In genomic region chr14:90573385-90574105, GRCh38 we compare ENCODE assay signal across 14 cellular contexts.
DNase-seq lines count a peak whose midpoint lies in the region; FAIRE-seq and TF ChIP-seq lines count a peak whose summit lies in the region.
"Had no signal": no experiment of that assay in that cellular context is flagged by ENCODE, and none has a peak within 500 bp of the region (broad histone marks: within the 10 kb centered on the region; RNA-seq: fewer than 3 reads in every experiment).

No MANE protein-coding gene starts in this region.

- no peak overlapping the region for H3K23ac ChIP-seq in H1 (ENCODE audit: insufficient read length)

- peaks cover 10 to 30% (median 20%) of the 10 kb centered on the region in 4 experiments for H3K4me1 ChIP-seq in H1 (replicated peaks in 1 of 4; ENCODE audit: control insufficient read depth in 3 of 4, insufficient read depth in 4 of 4, low read length in 3 of 4)
- H3K4me1 ChIP-seq in esophagus squamous epithelium, result peaks cover 0 to 49% (median 15%) of the 10 kb centered on the region in 3 donors

- peak overlapping the region; percentile 9 for H3K27ac Mint-ChIP-seq in nephron progenitor cell
- H3K27ac Mint-ChIP-seq: activated CD4-positive, alpha-beta memory T cell treated with anti-CD3 and anti-CD28 coated beads for 36 hours; naive thymus-derived CD8-positive, alpha-beta T cell had no signal

- H4K20me1 ChIP-seq in H1 (replicated peaks in 1 of 2; ENCODE audit: control insufficient read depth in 1 of 2, insufficient read depth in 2 of 2, low read length in 2 of 2), result no peaks in the 10 kb centered on the region

- TF ChIP-seq EP300 in H1 (IDR thresholded peaks at IDR 0.05; ENCODE audit: borderline replicate concordance in 1 of 2, low read depth in 2 of 2, low read length in 2 of 2), result no peak

- no peak overlapping the region for H3K56ac ChIP-seq in H1 (replicated peaks; ENCODE audit: insufficient read length, low read depth, low read length)

- no peak for TF ChIP-seq POLR2A in H1 (IDR thresholded peaks at IDR 0.05; ENCODE audit: control extremely low read depth in 1 of 2, low read depth in 2 of 2, low read length in 2 of 2)
- no peak for TF ChIP-seq POLR2A in esophagus squamous epithelium (IDR thresholded peaks at IDR 0.05)

- H3K27me3 Mint-ChIP-seq in nephron progenitor cell (ENCODE audit: low read depth, poor library complexity), result peaks cover 4% of the 10 kb centered on the region
- H3K27me3 Mint-ChIP-seq: activated CD4-positive, alpha-beta memory T cell treated with anti-CD3 and anti-CD28 coated beads for 36 hours; naive thymus-derived CD8-positive, alpha-beta T cell had no signal

- H2AK5ac ChIP-seq in H1 (ENCODE audit: low read depth, low read length), result 0 out of 2 replicates have a peak overlapping the region, but pooled peaks have one; percentile 28

- H3K4me3 Mint-ChIP-seq in nephron progenitor cell, result no peak overlapping the region
- H3K4me3 Mint-ChIP-seq: activated CD4-positive, alpha-beta memory T cell treated with anti-CD3 and anti-CD28 coated beads for 36 hours; naive thymus-derived CD8-positive, alpha-beta T cell had no signal

- H3K36me3 Mint-ChIP-seq in nephron progenitor cell (ENCODE audit: low read depth), result peaks cover 8% of the 10 kb centered on the region
- H3K36me3 Mint-ChIP-seq: activated CD4-positive, alpha-beta memory T cell treated with anti-CD3 and anti-CD28 coated beads for 36 hours; naive thymus-derived CD8-positive, alpha-beta T cell had no signal

- CTCF ChIA-PET in H1 (lab: Charles Lee; ENCODE audit: partially characterized antibody), result interaction anchor here (0.6 to 4.1 kb wide), 13 partner anchors 8 to 297 kb away, joined by 3 to 15 read pairs (median 4); no protein-coding TSS in a partner anchor

- TF ChIP-seq RAD21 in H1 (IDR thresholded peaks at IDR 0.05 in 1 of 2, conservative IDR thresholded peaks at IDR 0.05 in 1 of 2; ENCODE audit: low read depth in 2 of 2, low read length in 2 of 2), result no peak

- H4K5ac ChIP-seq in H1 (ENCODE audit: insufficient read length, low read depth, low read length), result no peak overlapping the region

- H3K4me3 ChIP-seq in H1 (ENCODE audit: extremely low read depth in 1 of 4, insufficient read depth in 2 of 4, low read depth in 3 of 4, low read length in 4 of 4) (no peak overlapping the region), esophagus squamous epithelium (no peak overlapping the region)
- H3K4me3 ChIP-seq: ascending aorta, tibial artery had no signal

- H3K4ac ChIP-seq in H1 (replicated peaks; ENCODE audit: insufficient read length, low read depth, low read length), result no peak overlapping the region

- H3K4me1 Mint-ChIP-seq in nephron progenitor cell, result peaks cover 44% of the 10 kb centered on the region
- H3K4me1 Mint-ChIP-seq: naive thymus-derived CD8-positive, alpha-beta T cell had no signal

- intact Hi-C loops in esophagus squamous epithelium (cut with DNase I), result no loop called here

- 0 out of 7 replicates have a peak, but pooled peaks cover 0 to 5% (median 0%) of the 10 kb centered on the region in 4 experiments for H3K27me3 ChIP-seq in H1 (replicated peaks in 1 of 4; ENCODE audit: control insufficient read depth in 3 of 4, extremely low read depth in 1 of 4, insufficient read depth in 3 of 4, low read length in 3 of 4)
- no peaks in the 10 kb centered on the region for H3K27me3 ChIP-seq in esophagus squamous epithelium
- H3K27me3 ChIP-seq: ascending aorta, tibial artery had no signal

- H3K9me3 ChIP-seq in H1 (ENCODE audit: insufficient read depth in 2 of 2, low read depth in 1 of 2, low read length in 1 of 2) (no peaks in the 10 kb centered on the region), esophagus squamous epithelium (no peaks in the 10 kb centered on the region)
- H3K9me3 ChIP-seq: ascending aorta, tibial artery had no signal

- H3K18ac ChIP-seq in H1 (ENCODE audit: extremely low read depth, low read length), result no peak overlapping the region

- no peak overlapping the region for H4K8ac ChIP-seq in H1 (ENCODE audit: extremely low read depth, insufficient read depth, low read length)

- no peaks in the 10 kb centered on the region for H3K36me3 ChIP-seq in H1 (ENCODE audit: control insufficient read depth in 2 of 4, insufficient read depth in 4 of 4, low read length in 3 of 4)
- peaks cover 0 to 12% (median 0%) of the 10 kb centered on the region in 3 donors for H3K36me3 ChIP-seq in esophagus squamous epithelium

- no peak overlapping the region for H2BK5ac ChIP-seq in H1 (ENCODE audit: low read depth, low read length)

- no peaks in the 10 kb centered on the region for H3K79me1 ChIP-seq in H1 (ENCODE audit: low read depth, low read length)

- DNase-seq in DMS 273 (lab: John Stamatoyannopoulos, UW; ENCODE audit: unreplicated experiment) (peak; percentile 54), NCI-H510A treated with DMSO at 0.1 percent for 48 hours (lab: John Stamatoyannopoulos, UW) (peak; percentile 42), H1 (ENCODE audit: low read depth in 1 of 2, low spot score in 2 of 2) (no peak), nephron progenitor cell (no peak), NOMO-1 treated with dmso at 0.1 percent for 144 hours (lab: John Stamatoyannopoulos, UW; ENCODE audit: unreplicated experiment) (no peak), esophagus squamous epithelium (lab: John Stamatoyannopoulos, UW) (no peak)
- DNase-seq in activated CD8-positive, alpha-beta memory T cell treated with anti-CD3 and anti-CD28 coated beads, Interleukin-2, amount 50 U/mL, for 48 hours, result no peak
- no peak for DNase-seq in activated effector memory CD4-positive, alpha-beta T cell treated with anti-CD3 and anti-CD28 coated beads, Interleukin-2, amount 50 U/mL, for 16 hours
- DNase-seq: activated CD4-positive, alpha-beta memory T cell treated with anti-CD3 and anti-CD28 coated beads for 36 hours; MM.1S; naive thymus-derived CD8-positive, alpha-beta T cell; tibial artery had no signal

- H3K9me3 Mint-ChIP-seq in nephron progenitor cell, result no peaks in the 10 kb centered on the region
- H3K9me3 Mint-ChIP-seq: activated CD4-positive, alpha-beta memory T cell treated with anti-CD3 and anti-CD28 coated beads for 36 hours; naive thymus-derived CD8-positive, alpha-beta T cell had no signal

- H3K23me2 ChIP-seq in H1 (ENCODE audit: low read depth, low read length), result no peaks in the 10 kb centered on the region

- no peak overlapping the region; the same call in 1 of the 2 replicates for H2BK12ac ChIP-seq in H1 (ENCODE audit: low read depth, low read length)

- peak overlapping the region; percentile 66 for H4K91ac ChIP-seq in H1 (replicated peaks; ENCODE audit: insufficient read length, low read length)

- no peak overlapping the region for H3K9ac ChIP-seq in H1 (replicated peaks in 1 of 4; ENCODE audit: extremely low read depth in 1 of 4, low read depth in 3 of 4, low read length in 3 of 4)

- no peak overlapping the region for H3K14ac ChIP-seq in H1 (ENCODE audit: insufficient read length)

- H2BK120ac ChIP-seq in H1 (replicated peaks; ENCODE audit: low read depth, low read length), result peak overlapping the region; percentile 26

- H3K4me2 ChIP-seq in H1 (ENCODE audit: insufficient read depth in 1 of 2, low read depth in 2 of 2, low read length in 2 of 2), result no peak overlapping the region

- FAIRE-seq in H1 (lab: Jason Lieb, UNC), result no peak
- FAIRE-seq: HTR-8/SVneo had no signal

- no peaks in the 10 kb centered on the region for H3K79me2 ChIP-seq in H1 (ENCODE audit: control insufficient read depth in 1 of 2, insufficient read depth in 2 of 2, low read length in 2 of 2)

- H3K27ac ChIP-seq in H1 (ENCODE audit: low read depth, low read length) (no peak overlapping the region), esophagus squamous epithelium (no peak overlapping the region)
- H3K27ac ChIP-seq: ascending aorta, tibial artery had no signal

- POLR2A ChIA-PET in H1 (lab: Charles Lee; ENCODE audit: partially characterized antibody), result interaction anchor here (1.1 to 2.0 kb wide), 2 partner anchors 14 to 69 kb away, joined by 3 to 5 read pairs; no protein-coding TSS in a partner anchor

- WGBS in H1 (ENCODE audit: extremely low coverage in 1 of 2, insufficient coverage in 1 of 2, insufficient read length in 1 of 2, insufficient replicate concordance in 2 of 2, low coverage in 1 of 2, low lambda C conversion rate in 2 of 2, missing lambda C conversion rate in 1 of 2), 2 experiments, result 89% methylated on average over 29 of the region's 29 CpGs; no CpG with 5 or more reads in 1 of the 2 experiments
- 90 to 91% methylated on average over 27 to 28 of the region's 29 CpGs for WGBS in esophagus squamous epithelium, 2 donors

- no peak for TF ChIP-seq CTCF in H1 (IDR thresholded peaks at IDR 0.05; ENCODE audit: control extremely low read depth in 1 of 3, insufficient read depth in 1 of 3, low read depth in 1 of 3, low read length in 3 of 3)
- TF ChIP-seq CTCF in nephron progenitor cell (IDR thresholded peaks at IDR 0.05), result no peak
- TF ChIP-seq CTCF in esophagus squamous epithelium (IDR thresholded peaks at IDR 0.05), result no peak

- peak overlapping the region; percentile 38 for H2BK20ac ChIP-seq in H1 (ENCODE audit: low read length)

- no peak overlapping the region for H2BK15ac ChIP-seq in H1 (ENCODE audit: low read length)

- no peak overlapping the region for H2AFZ ChIP-seq in H1 (ENCODE audit: low read length)

TF ChIP-seq in H1, 55 proteins besides CTCF, POLR2A, EP300 and RAD21:
- TF ChIP-seq HDAC2 (IDR thresholded peaks at IDR 0.05; ENCODE audit: borderline replicate concordance in 1 of 2, low read depth in 2 of 2, low read length in 2 of 2) (no peak), KDM1A (IDR thresholded peaks at IDR 0.05; ENCODE audit: borderline replicate concordance, low read length) (no peak), SP2 (IDR thresholded peaks at IDR 0.05; ENCODE audit: low read length) (no peak), SP1 (IDR thresholded peaks at IDR 0.05; ENCODE audit: low read depth, low read length) (no peak)

Comparison
In these comparisons a context has a peak if more than half of its experiments do, and no peak if none do; other contexts are left out.
1. DNase-seq: peak in DMS 273 (single experiment) and NCI-H510A treated with DMSO at 0.1 percent for 48 hours (single experiment); none in H1 (0 of 2), nephron progenitor cell (single experiment), activated CD8-positive, alpha-beta memory T cell treated with anti-CD3 and anti-CD28 coated beads, Interleukin-2, amount 50 U/mL, for 48 hours (single experiment), NOMO-1 treated with dmso at 0.1 percent for 144 hours (single experiment), activated effector memory CD4-positive, alpha-beta T cell treated with anti-CD3 and anti-CD28 coated beads, Interleukin-2, amount 50 U/mL, for 16 hours (single experiment) and esophagus squamous epithelium (single experiment).